8 cellular contexts compared by ENCODE assay signal in the genomic region with DNA sequence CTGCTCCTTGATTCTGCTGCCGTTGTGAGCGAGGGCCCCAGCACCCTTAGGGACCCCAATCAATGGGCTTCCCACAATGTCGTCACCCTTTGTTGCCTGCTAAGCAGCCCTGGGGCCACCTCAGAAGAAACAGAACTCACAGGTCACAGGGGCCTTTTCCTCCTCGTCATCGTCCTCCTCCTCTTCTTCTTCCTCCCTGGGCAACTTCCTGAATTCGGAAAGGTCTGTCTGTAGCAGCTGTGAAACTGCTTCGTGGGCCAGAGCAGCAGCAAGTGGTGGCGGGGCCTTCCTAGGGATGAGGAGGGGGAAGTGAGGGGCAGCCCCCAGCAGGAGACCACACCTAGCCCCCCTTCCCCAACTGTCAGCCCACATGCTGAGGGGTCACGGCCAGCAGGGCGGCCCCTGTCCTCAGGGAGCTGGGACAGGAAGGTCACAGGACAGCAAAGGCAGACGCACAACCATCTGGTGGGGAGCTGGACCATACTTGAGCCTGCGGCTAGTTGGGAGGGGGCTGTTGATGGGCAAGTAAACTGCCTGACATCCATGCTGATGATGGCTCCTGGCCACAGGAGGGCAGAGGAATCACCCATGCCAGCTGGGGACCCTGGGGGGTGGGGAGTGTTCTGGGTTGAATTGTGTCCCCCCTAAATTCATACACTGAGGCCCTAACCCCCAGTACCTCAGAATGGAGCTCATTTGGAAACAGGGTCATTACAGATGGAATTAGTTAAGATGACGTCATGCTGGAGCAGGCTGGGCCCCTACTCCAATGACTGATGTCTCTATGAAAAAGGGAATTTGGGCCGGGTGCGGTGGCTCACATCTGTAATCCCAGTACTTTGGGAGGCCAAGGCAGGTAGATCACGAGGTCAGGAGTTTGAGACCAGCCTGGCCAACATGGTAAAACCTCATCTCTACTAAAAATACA. TPM values are rescaled to one million over a fixed set of nuclear protein-coding genes. Genes with fewer than 3 reads are reported as not detected.
A peak's percentile ranks its signal among the peaks of the same experiment; 100 is the strongest.
DNase-seq lines count a peak whose midpoint lies in the region; ATAC-seq, FAIRE-seq and TF ChIP-seq lines count a peak whose summit lies in the region.

No MANE protein-coding gene starts in this region.

- in situ Hi-C loops in K562 (cut with MboI) (loop anchor here (25.0 kb wide), 3 partner anchors 402 to 802 kb away; a partner anchor contains a TSS), transverse colon (cut with MboI; ENCODE audit: low pct_ligation_motif_present in 1 of 4, low pct_unique_long_range_greater_than_20kb in 1 of 4, low sequenced_read_pairs in 3 of 4) (loop anchor here (5.0 to 25.0 kb wide), 3 partner anchors 225 to 227 kb away; no protein-coding TSS in a partner anchor)

- H3K79me2 ChIP-seq in K562 (ENCODE audit: control insufficient read depth, insufficient read depth, low read length) = peaks cover 4% of the 10 kb centered on the region; the same call in 1 of the 3 replicates

- peak overlapping the region; percentile 17 for H3K4me3 Mint-ChIP-seq in activated naive CD4-positive, alpha-beta T cell treated with anti-CD3 and anti-CD28 coated beads for 36 hours

- POLR2A ChIA-PET in K562 (lab: Yijun Ruan, JAX) = interaction anchor here (0.6 to 49.7 kb wide), 29 partner anchors 6 to 1425 kb away, joined by 3 to 1041 read pairs (median 4); a partner anchor contains a TSS

- H3K27me3 Mint-ChIP-seq in activated naive CD4-positive, alpha-beta T cell treated with anti-CD3 and anti-CD28 coated beads for 36 hours (ENCODE audit: low read depth) = no peaks in the 10 kb centered on the region

- TF ChIP-seq POLR2A in K562 (conservative IDR thresholded peaks at IDR 0.05) (no peak), transverse colon (IDR thresholded peaks at IDR 0.05) (no peak)

- peaks cover 4% of the 10 kb centered on the region for H3K36me3 Mint-ChIP-seq in activated naive CD4-positive, alpha-beta T cell treated with anti-CD3 and anti-CD28 coated beads for 36 hours (ENCODE audit: low read depth)

- peaks cover 8% of the 10 kb centered on the region for H3K9me1 ChIP-seq in K562 (ENCODE audit: control insufficient read depth, insufficient read depth, low read length)

- intact Hi-C loops in activated naive CD4-positive, alpha-beta T cell treated with anti-CD3 and anti-CD28 coated beads for 36 hours (cut with micrococcal nuclease) = loop anchor here (2.0 kb wide), 1 partner anchor 13 kb away; a partner anchor contains a TSS
- intact Hi-C loops in K562 (cut with micrococcal nuclease) = loop anchor here (2.0 to 5.0 kb wide), 4 partner anchors 13 to 155 kb away; a partner anchor contains a TSS
- intact Hi-C loops in transverse colon (cut with DNase I; ENCODE audit: low total_unique reads) = no loop called here

- peak overlapping the region; percentile 85; the same call in 2 of the 3 replicates for H3K27ac ChIP-seq in K562 (ENCODE audit: extremely low read depth, low read depth, low read length)
- peak overlapping the region; percentile 86 to 96 for H3K27ac ChIP-seq in mucosa of rectum (ENCODE audit: low read depth in 2 of 2, low read length in 2 of 2)
- H3K27ac ChIP-seq in transverse colon = peak overlapping the region; percentile 91 to 97 (median 94)

- H3K27me3 ChIP-seq in K562 (ENCODE audit: control insufficient read depth in 2 of 2, insufficient read depth in 2 of 2, low read length in 2 of 2) = no peaks in the 10 kb centered on the region
- no peaks in the 10 kb centered on the region for H3K27me3 ChIP-seq in mucosa of rectum (ENCODE audit: control insufficient read depth in 2 of 2, insufficient read depth in 2 of 2, low read length in 2 of 2)
- no peaks in the 10 kb centered on the region for H3K27me3 ChIP-seq in transverse colon

- no peak overlapping the region for H3K27ac Mint-ChIP-seq in activated naive CD4-positive, alpha-beta T cell treated with anti-CD3 and anti-CD28 coated beads for 36 hours

- H3K9me3 ChIP-seq in K562 (replicated peaks; ENCODE audit: control insufficient read depth, insufficient read depth, low read depth, low read length) (no peaks in the 10 kb centered on the region), mucosa of rectum (ENCODE audit: control insufficient read depth in 2 of 2, low read length in 2 of 2) (no peaks in the 10 kb centered on the region), transverse colon (no peaks in the 10 kb centered on the region)

- WGBS in K562 (ENCODE audit: insufficient coverage, low coverage, missing lambda C conversion rate) = 78% methylated on average over 16 of the region's 16 CpGs
- WGBS in transverse colon (ENCODE audit: low coverage in 1 of 2), 2 donors = 75 to 93% methylated on average over 2 to 16 of the region's 16 CpGs

- peaks cover 40% of the 10 kb centered on the region for H3K4me1 Mint-ChIP-seq in activated naive CD4-positive, alpha-beta T cell treated with anti-CD3 and anti-CD28 coated beads for 36 hours (ENCODE audit: low read depth)

- H2AFZ ChIP-seq in K562 (ENCODE audit: low read depth, low read length) = no peak overlapping the region

- no peak overlapping the region for H3K4me3 ChIP-seq in K562
- H3K4me3 ChIP-seq in mucosa of rectum (ENCODE audit: low read length in 2 of 2) = no peak overlapping the region
- no peak overlapping the region for H3K4me3 ChIP-seq in transverse colon

- no TSS peak for BruUV-seq in K562 (replicated peaks; lab: Mats Ljungman, UMichigan)

- no peak for TF ChIP-seq RAD21 in K562 (CRISPR knock-in tag; conservative IDR thresholded peaks at IDR 0.05 in 1 of 2, IDR thresholded peaks at IDR 0.05 in 1 of 2)

- ATAC-seq in K562 = no peak

- H3K36me3 ChIP-seq in K562 (ENCODE audit: control insufficient read depth, insufficient read depth, low read length) (peaks cover 86% of the 10 kb centered on the region), mucosa of rectum (ENCODE audit: control insufficient read depth in 2 of 2, insufficient read depth in 2 of 2, low read length in 2 of 2) (peaks cover 0 to 6% of the 10 kb centered on the region in 2 donors), transverse colon (no peaks in the 10 kb centered on the region)

- H3K4me1 ChIP-seq in K562 (replicated peaks in 1 of 2; ENCODE audit: control insufficient read depth in 2 of 2, insufficient read depth in 2 of 2, low read length in 2 of 2) (peaks cover 12 to 50% of the 10 kb centered on the region in 2 experiments), mucosa of rectum (ENCODE audit: control insufficient read depth in 2 of 2, insufficient read depth in 2 of 2, low read length in 2 of 2) (peaks cover 28% of the 10 kb centered on the region in 2 donors), transverse colon (peaks cover 27 to 64% (median 32%) of the 10 kb centered on the region in 4 donors)

- H3K9me3 Mint-ChIP-seq in activated naive CD4-positive, alpha-beta T cell treated with anti-CD3 and anti-CD28 coated beads for 36 hours = no peaks in the 10 kb centered on the region

- DNase-seq in activated naive CD4-positive, alpha-beta T cell treated with anti-CD3 and anti-CD28 coated beads for 36 hours = no peak
- DNase-seq in activated naive CD4-positive, alpha-beta T cell treated with anti-CD3 and anti-CD28 coated beads, Interleukin-2, amount 50 U/mL, for 16 hours = no peak
- DNase-seq in K562 (ENCODE audit: extremely low read depth in 1 of 4, low spot score in 3 of 4) (no peak), transverse colon (no peak), mucosa of gallbladder (ENCODE audit: low spot score) (no peak), GM10266 (ENCODE audit: extremely low spot score) (no peak)
- DNase-seq in activated naive CD4-positive, alpha-beta T cell (lab: John Stamatoyannopoulos, UW) = no peak

- no peak for FAIRE-seq in K562 (lab: Jason Lieb, UNC)

- no peak for TF ChIP-seq EP300 in K562 (IDR thresholded peaks at IDR 0.05; ENCODE audit: low read length)
- no peak for TF ChIP-seq EP300 in transverse colon (IDR thresholded peaks at IDR 0.05; ENCODE audit: low read depth)

- peaks cover 15% of the 10 kb centered on the region; the same call in 1 of the 2 replicates for H4K20me1 ChIP-seq in K562 (replicated peaks; ENCODE audit: control insufficient read depth, insufficient read depth, low read length)

- peak in 2 of 3 experiments; percentile 18 to 45; a peak in 3 of 6 replicates for TF ChIP-seq CTCF in K562 (IDR thresholded peaks at IDR 0.05 in 2 of 3, conservative IDR thresholded peaks at IDR 0.05 in 1 of 3; ENCODE audit: insufficient read depth in 2 of 3, low read depth in 1 of 3, low read length in 3 of 3)
- TF ChIP-seq CTCF in transverse colon (IDR thresholded peaks at IDR 0.05) = no peak
- no peak for TF ChIP-seq CTCF in GM10266 (IDR thresholded peaks at IDR 0.05; ENCODE audit: control insufficient read depth, insufficient read depth, low read depth, missing control alignments)

- CTCF ChIA-PET in activated naive CD4-positive, alpha-beta T cell treated with anti-CD3 and anti-CD28 coated beads for 36 hours (lab: Charles Lee) = interaction anchor here (0.7 to 7.8 kb wide), 2 partner anchors 12 to 31 kb away, joined by 3 to 90 read pairs; a partner anchor contains a TSS
- CTCF ChIA-PET in K562 (lab: Yijun Ruan, JAX; ENCODE audit: low intra/inter-chr PET ratio) = interaction anchor here (0.6 to 9.2 kb wide), 15 partner anchors 8 to 1520 kb away, joined by 3 to 609 read pairs (median 7); a partner anchor contains a TSS

- H3K9ac ChIP-seq in K562 (ENCODE audit: insufficient read depth in 1 of 2, low read depth in 2 of 2, low read length in 2 of 2) = peak overlapping the region in 1 of 2 experiments; percentile 29; a peak in 2 of 4 replicates
- no peak overlapping the region for H3K9ac ChIP-seq in mucosa of rectum (ENCODE audit: low read depth in 1 of 2, low read length in 2 of 2)

- no peak overlapping the region for H3K4me2 ChIP-seq in K562 (ENCODE audit: insufficient read depth, low read length)

RNA-seq across cellular contexts. Expression of a gene that starts 13.0 kb away (rescaled TPM):
- total RNA-seq in activated naive CD4-positive, alpha-beta T cell treated with anti-CD3 and anti-CD28 coated beads for 36 hours = 10 to 100 TPM; 23.0 to 24.3 TPM
- total RNA-seq in K562 (2011; cell fraction: chromatin; rRNA removed; ENCODE audit: low replicate concordance) = 103 and 226 TPM in 2 replicates
- 122 and 135 TPM in 2 replicates for total RNA-seq in K562 (2011; cell fraction: nucleolus; rRNA removed)
- total RNA-seq in K562 (2011; cell fraction: nucleoplasm; rRNA removed) = 120 and 153 TPM in 2 replicates
- 132 and 153 TPM in 2 replicates for total RNA-seq in K562 (2014; rRNA removed)
- total RNA-seq in K562 (2014; rRNA removed; fragmentation: Illumina TruSeq; extraction: Trizol) = 33.1 and 36.9 TPM in 2 replicates
- total RNA-seq in K562 (2015; rRNA removed; fragmentation: Illumina TruSeq; extraction: Trizol) = 74.6 and 75.0 TPM in 2 replicates
- total RNA-seq in K562 (2021) = 157 and 159 TPM in 2 replicates
- 64.0 and 73.1 TPM in 2 replicates for polyA plus RNA-seq in K562 (2011; rRNA removed)
- polyA plus RNA-seq in K562 (2011; cell fraction: cytosol; rRNA removed) = 74.8 and 124 TPM in 2 replicates
- 187 and 284 TPM in 2 replicates for polyA plus RNA-seq in K562 (2011; cell fraction: nucleus; rRNA removed)
- polyA plus RNA-seq in K562 (2012) = 81.6 and 118 TPM in 2 replicates
- polyA plus RNA-seq in K562 (2014; fragmentation: Illumina TruSeq; extraction: Trizol) = 53.8 and 92.1 TPM in 2 replicates
- 1 to 10 TPM; 2.1 to 4.5 TPM for polyA plus RNA-seq in K562 (2014; fragmentation: Nextera tagmentation; extraction: Ambion mirVana)
- 110 and 121 TPM in 2 replicates for polyA plus RNA-seq in K562 (2014; rRNA removed)
- 29.5 and 43.3 TPM in 2 replicates for polyA minus RNA-seq in K562 (2011; rRNA and poly(A)+ RNA removed)
- polyA minus RNA-seq in K562 (2011; cell fraction: cytosol; rRNA and poly(A)+ RNA removed) = 53.3 and 68.1 TPM in 2 replicates
- polyA minus RNA-seq in K562 (2011; cell fraction: nucleus; rRNA and poly(A)+ RNA removed) = 34.9 and 45.5 TPM in 2 replicates
- total RNA-seq in transverse colon = 10 to 100 TPM; 11.2 to 18.7 (median 14.9) TPM
- total RNA-seq in mucosa of gallbladder = 23.2 TPM

RNA-seq across cellular contexts. Expression of a gene that starts 42.9 kb away (rescaled TPM):
- total RNA-seq in activated naive CD4-positive, alpha-beta T cell treated with anti-CD3 and anti-CD28 coated beads for 36 hours = 10 to 100 TPM; 41.2 to 41.4 TPM
- 654 and 1,271 TPM in 2 replicates for total RNA-seq in K562 (2011; cell fraction: chromatin; rRNA removed; ENCODE audit: low replicate concordance)
- 667 and 676 TPM in 2 replicates for total RNA-seq in K562 (2011; cell fraction: nucleolus; rRNA removed)
- 562 and 595 TPM in 2 replicates for total RNA-seq in K562 (2011; cell fraction: nucleoplasm; rRNA removed)
- total RNA-seq in K562 (2014; rRNA removed) (168 and 209 TPM in 2 replicates), K562 (2014; rRNA removed; fragmentation: Illumina TruSeq; extraction: Trizol) (70.7 and 93.0 TPM in 2 replicates), K562 (2015; rRNA removed; fragmentation: Illumina TruSeq; extraction: Trizol) (132 and 135 TPM in 2 replicates), K562 (2021) (182 and 188 TPM in 2 replicates), transverse colon (10 to 100 TPM; 44.9 to 94.6 (median 65.4) TPM), mucosa of gallbladder (33.1 TPM)
- polyA plus RNA-seq in K562 (2011; rRNA removed) (77.5 and 115 TPM in 2 replicates), K562 (2014; fragmentation: Illumina TruSeq; extraction: Trizol) (112 and 123 TPM in 2 replicates), K562 (2014; fragmentation: Nextera tagmentation; extraction: Ambion mirVana) (10 to 100 TPM in 1 of 2 experiments, 1 to 10 TPM in 1; 3.0 to 11.5 TPM), K562 (2014; rRNA removed) (153 and 161 TPM in 2 replicates)
- polyA plus RNA-seq in K562 (2011; cell fraction: cytosol; rRNA removed) = 70.1 and 77.8 TPM in 2 replicates
- polyA plus RNA-seq in K562 (2011; cell fraction: nucleus; rRNA removed) = 984 and 1,286 TPM in 2 replicates
- polyA plus RNA-seq in K562 (2012) = 96.9 and 122 TPM in 2 replicates
- 98.9 and 108 TPM in 2 replicates for polyA minus RNA-seq in K562 (2011; rRNA and poly(A)+ RNA removed)
- polyA minus RNA-seq in K562 (2011; cell fraction: cytosol; rRNA and poly(A)+ RNA removed) = 76.3 and 79.3 TPM in 2 replicates
- 248 and 295 TPM in 2 replicates for polyA minus RNA-seq in K562 (2011; cell fraction: nucleus; rRNA and poly(A)+ RNA removed)

Comparison
In these comparisons a context has a peak if more than half of its experiments do, and no peak if none do; other contexts are left out.
1. CTCF ChIP-seq: peak in K562 (2 of 3); none in transverse colon (0 of 5) and GM10266 (single experiment).
2. Peak in every context shown above with its lines, with median percentiles within 50 percentile points of each other: H3K27ac ChIP-seq.